In genomic region chr16:68091604-68092261, GRCh38 we compare ENCODE assay signal across 8 cellular contexts. TPM values are rescaled to one million over a fixed set of nuclear protein-coding genes. Genes with fewer than 3 reads are reported as not detected.
A peak's percentile ranks its signal among the peaks of the same experiment; 100 is the strongest.
DNase-seq lines count a peak whose midpoint lies in the region; ATAC-seq and TF ChIP-seq lines count a peak whose summit lies in the region.

No MANE protein-coding gene starts in this region.

- H3K4me3 Mint-ChIP-seq in naive thymus-derived CD8-positive, alpha-beta T cell = peak overlapping the region; percentile 8 to 93 (median 60)

- peaks cover 46 to 86% (median 79%) of the 10 kb centered on the region in 4 donors for H3K4me1 Mint-ChIP-seq in naive thymus-derived CD8-positive, alpha-beta T cell

- no peaks in the 10 kb centered on the region for H3K27me3 Mint-ChIP-seq in naive thymus-derived CD8-positive, alpha-beta T cell

- H3K9me3 Mint-ChIP-seq in naive thymus-derived CD8-positive, alpha-beta T cell = no peaks in the 10 kb centered on the region

- DNase-seq in DMS79 treated with DMSO at 0.1 percent for 48 hours (lab: John Stamatoyannopoulos, UW) (peak; percentile 76), NCI-H1417 (lab: John Stamatoyannopoulos, UW) (peak; percentile 19 to 79 (median 50)), astrocyte of the hippocampus (ENCODE audit: low read depth, low spot score) (peak; percentile 74), GM20000 (ENCODE audit: low spot score) (no peak), amygdala (lab: John Stamatoyannopoulos, UW) (no peak), posterior cingulate gyrus (no peak)
- no peak for DNase-seq in naive thymus-derived CD8-positive, alpha-beta T cell

- H3K36me3 Mint-ChIP-seq in naive thymus-derived CD8-positive, alpha-beta T cell = no peaks in the 10 kb centered on the region

- ATAC-seq in naive thymus-derived CD8-positive, alpha-beta T cell = no peak
- ATAC-seq in HG03280 (IDR thresholded peaks at IDR 0.05; ENCODE audit: unreplicated experiment) = no peak

- no peak for TF ChIP-seq CTCF in GM20000 (IDR thresholded peaks at IDR 0.05; ENCODE audit: extremely low read depth, missing control alignments)

- POLR2A ChIA-PET in naive thymus-derived CD8-positive, alpha-beta T cell (lab: Charles Lee) = interaction anchor here (0.6 to 2.2 kb wide), 5 partner anchors 16 to 145 kb away, joined by 3 to 7 read pairs (median 5); partner anchors contain the start of gene ESRP2

- intact Hi-C loops in posterior cingulate gyrus (cut with DNase I) = no loop called here

- H3K27ac Mint-ChIP-seq in naive thymus-derived CD8-positive, alpha-beta T cell = peak overlapping the region; percentile 31 to 96 (median 82)

RNA-seq across cellular contexts. Expression of gene NFATC3, which starts 6.6 kb away (rescaled TPM):
- 100 to 1,000 TPM; 156 to 162 TPM for total RNA-seq in naive thymus-derived CD8-positive, alpha-beta T cell
- 100 to 1,000 TPM in 1 of 3 donors, 10 to 100 TPM in 2; 85.2 to 102 (median 86.6) TPM for polyA plus RNA-seq in naive thymus-derived CD8-positive, alpha-beta T cell

Comparison
In these comparisons a context has a peak if more than half of its experiments do, and no peak if none do; other contexts are left out.
1. DNase-seq: peak in DMS79 treated with DMSO at 0.1 percent for 48 hours (single experiment), NCI-H1417 (3 of 3) and astrocyte of the hippocampus (single experiment); none in naive thymus-derived CD8-positive, alpha-beta T cell (0 of 10), GM20000 (single experiment), amygdala (0 of 56) and posterior cingulate gyrus (0 of 10).